9 cellular contexts compared by ENCODE assay signal in genomic region chr5:783881-784427, GRCh38. TPM values are rescaled to one million over a fixed set of nuclear protein-coding genes. Genes with fewer than 3 reads are reported as not detected.
DNase-seq lines count a peak whose midpoint lies in the region; ATAC-seq and TF ChIP-seq lines count a peak whose summit lies in the region.
"Not testable (repeated sequence)": the region's sequence is repeated elsewhere in the genome, so short reads cannot be mapped to it uniquely, and the experiment has no call there.
"Had no signal": no experiment of that assay in that cellular context is flagged by ENCODE, and none has a peak within 500 bp of the region (broad histone marks: within the 10 kb centered on the region; RNA-seq: fewer than 3 reads in every experiment).

No MANE protein-coding gene starts in this region.

- not testable (repeated sequence) for TF ChIP-seq EP300 in neural cell (conservative IDR thresholded peaks at IDR 0.05; ENCODE audit: poor library complexity, severe bottlenecking)

- not testable (repeated sequence) for TF ChIP-seq CTCF in neural cell (IDR thresholded peaks at IDR 0.05; ENCODE audit: poor library complexity, severe bottlenecking); testis (IDR thresholded peaks at IDR 0.05)

- H3K36me3 Mint-ChIP-seq in activated CD8-positive, alpha-beta T cell treated with anti-CD3 and anti-CD28 coated beads, Interleukin-2, amount 10 ng/mL, durations not matched to agents 7 days and 5 days (ENCODE audit: low read depth): not testable (repeated sequence)

- H3F3A ChIP-seq in neural cell (ENCODE audit: insufficient read depth, low read length, poor library complexity, severe bottlenecking): not testable (repeated sequence)

- H3K36me3 ChIP-seq in neural cell (ENCODE audit: insufficient read depth, low read length); testis (ENCODE audit: low read depth, missing control alignments): not testable (repeated sequence)

- not testable (repeated sequence) for H3K27me3 ChIP-seq in neural cell (ENCODE audit: insufficient read depth, low read depth, low read length); testis

- intact Hi-C loops in testis (cut with DNase I; ENCODE audit: low total_unique reads): not testable (repeated sequence)

- H3K9me3 ChIP-seq in neural cell (ENCODE audit: low read length); testis: not testable (repeated sequence)

- H3K9ac ChIP-seq in neural cell (ENCODE audit: low read length): peak overlapping the region; percentile 74

- H3K4me3 ChIP-seq in iPS-11a (ENCODE audit: low read depth, low read length) (peak overlapping the region; percentile 41), neural cell (ENCODE audit: low read length) (peak overlapping the region; percentile 75), testis (peak overlapping the region; percentile 66 to 70)

- H3K4me2 ChIP-seq in neural cell (ENCODE audit: low read length): peak overlapping the region; percentile 58

- not testable (repeated sequence) for H3K4me1 Mint-ChIP-seq in activated CD8-positive, alpha-beta T cell treated with anti-CD3 and anti-CD28 coated beads, Interleukin-2, amount 10 ng/mL, durations not matched to agents 7 days and 5 days (ENCODE audit: low read depth)

- 0 to 1% methylated on average over 23 to 35 of the region's 43 CpGs for WGBS in testis, 2 donors

- not testable (repeated sequence) for H3K27me3 Mint-ChIP-seq in activated CD8-positive, alpha-beta T cell treated with anti-CD3 and anti-CD28 coated beads, Interleukin-2, amount 10 ng/mL, durations not matched to agents 7 days and 5 days (ENCODE audit: low read depth)

- H3K9me3 Mint-ChIP-seq in activated CD8-positive, alpha-beta T cell treated with anti-CD3 and anti-CD28 coated beads, Interleukin-2, amount 10 ng/mL, durations not matched to agents 7 days and 5 days (ENCODE audit: insufficient read depth): not testable (repeated sequence)

- POLR2A ChIA-PET in activated CD8-positive, alpha-beta T cell treated with anti-CD3 and anti-CD28 coated beads, Interleukin-2, amount 10 ng/mL, durations not matched to agents 7 days and 5 days (lab: Charles Lee): not testable (repeated sequence)

- not testable (repeated sequence) for H3K4me1 ChIP-seq in testis

- not testable (repeated sequence) for H3K9me2 ChIP-seq in neural cell (ENCODE audit: insufficient read depth, low read length)

- H2AFZ ChIP-seq in neural cell (ENCODE audit: low read depth, low read length): peak overlapping the region; percentile 14

- DNase-seq in DMS53 treated with DMSO at 0.1 percent for 48 hours (lab: John Stamatoyannopoulos, UW; ENCODE audit: unreplicated experiment): peak; percentile 44
- peak; percentile 43 for DNase-seq in NCI-H2196 (lab: John Stamatoyannopoulos, UW; ENCODE audit: unreplicated experiment)
- DNase-seq in activated CD8-positive, alpha-beta T cell treated with anti-CD3 and anti-CD28 coated beads, Interleukin-2, amount 10 ng/mL, durations not matched to agents 7 days and 5 days: peak; percentile 27
- not testable (repeated sequence) for DNase-seq in testis

- H3K4me3 Mint-ChIP-seq in activated CD8-positive, alpha-beta T cell treated with anti-CD3 and anti-CD28 coated beads, Interleukin-2, amount 10 ng/mL, durations not matched to agents 7 days and 5 days: peak overlapping the region; percentile 15

- not testable (repeated sequence) for TF ChIP-seq RAD21 in neural cell (conservative IDR thresholded peaks at IDR 0.05)

- H3K27ac ChIP-seq in cingulate gyrus (ENCODE audit: low read depth, low read length) (peak overlapping the region; percentile 60), neural cell (ENCODE audit: low read length) (peak overlapping the region; percentile 34)
- H3K27ac ChIP-seq in testis: not testable (repeated sequence)

- H3K27ac Mint-ChIP-seq in activated CD8-positive, alpha-beta T cell treated with anti-CD3 and anti-CD28 coated beads, Interleukin-2, amount 10 ng/mL, durations not matched to agents 7 days and 5 days: not testable (repeated sequence)

- not testable (repeated sequence) for H4K20me1 ChIP-seq in neural cell (ENCODE audit: insufficient read depth)

- CTCF ChIA-PET in activated CD8-positive, alpha-beta T cell treated with anti-CD3 and anti-CD28 coated beads, Interleukin-2, amount 10 ng/mL, durations not matched to agents 7 days and 5 days (lab: Charles Lee): not testable (repeated sequence)

- ATAC-seq in HG02759 (IDR thresholded peaks at IDR 0.05; ENCODE audit: unreplicated experiment): peak; percentile 9
- ATAC-seq in activated CD8-positive, alpha-beta T cell treated with anti-CD3 and anti-CD28 coated beads, Interleukin-2, amount 10 ng/mL, durations not matched to agents 7 days and 5 days: peak; percentile 9

- not testable (repeated sequence) for TF ChIP-seq POLR2A in testis (IDR thresholded peaks at IDR 0.05)

- not testable (repeated sequence) for H3K79me2 ChIP-seq in neural cell (replicated peaks; ENCODE audit: insufficient read depth, low read length)

RNA-seq across cellular contexts. Expression of gene ZDHHC11B, which starts 0.6 kb away (rescaled TPM):
- total RNA-seq in activated CD8-positive, alpha-beta T cell treated with anti-CD3 and anti-CD28 coated beads, Interleukin-2, amount 10 ng/mL, durations not matched to agents 7 days and 5 days: under 1 TPM in 1 of 2 experiments, not detected in 1; 0.10 TPM
- polyA plus RNA-seq in neural cell (9.9 and 12.1 TPM in 2 replicates), testis (ENCODE audit: insufficient read depth, low read depth, low replicate concordance) (4.6 TPM)
- polyA minus RNA-seq in neural cell: 9.0 and 10.9 TPM in 2 replicates
- 1 to 10 TPM; 3.0 to 9.0 TPM for total RNA-seq in testis
- total RNA-seq: lung microvascular endothelial cell had no signal
